In genomic region chr17:5437721-5438317, GRCh38 we compare ENCODE assay signal across 8 cellular contexts. TPM values are rescaled to one million over a fixed set of nuclear protein-coding genes. Genes with fewer than 3 reads are reported as not detected.
DNase-seq lines count a peak whose midpoint lies in the region; ATAC-seq, FAIRE-seq and TF ChIP-seq lines count a peak whose summit lies in the region.

No MANE protein-coding gene starts in this region.

- no peaks in the 10 kb centered on the region for H3K27me3 ChIP-seq in mucosa of stomach (ENCODE audit: control insufficient read depth, insufficient read depth, low read length)

- H3K4me1 Mint-ChIP-seq in central memory CD8-positive, alpha-beta T cell, result peaks cover 16% of the 10 kb centered on the region

- H3K36me3 Mint-ChIP-seq in central memory CD8-positive, alpha-beta T cell (ENCODE audit: insufficient read depth), result peaks cover 41% of the 10 kb centered on the region

- H3K36me3 ChIP-seq in KOPT-K1 (ENCODE audit: insufficient read depth, low read length) (peaks cover 80% of the 10 kb centered on the region), mucosa of stomach (ENCODE audit: control insufficient read depth, insufficient read depth, low read length) (peaks cover 18% of the 10 kb centered on the region)

- no peak for TF ChIP-seq CTCF in AG09309 (IDR thresholded peaks at IDR 0.05; ENCODE audit: control insufficient read depth, insufficient read depth, low read depth, low read length, missing control alignments)

- no peaks in the 10 kb centered on the region for H3K9me3 ChIP-seq in KOPT-K1 (ENCODE audit: insufficient read depth, low read length, poor library complexity, severe bottlenecking)
- H3K9me3 ChIP-seq in mucosa of stomach (ENCODE audit: control insufficient read depth, low read length), result no peaks in the 10 kb centered on the region

- ATAC-seq in central memory CD8-positive, alpha-beta T cell (replicated peaks; ENCODE audit: extremely low read depth, poor library complexity, severe bottlenecking), result no peak
- no peak for ATAC-seq in HG02870 (IDR thresholded peaks at IDR 0.05; ENCODE audit: unreplicated experiment)
- no peak for ATAC-seq in left colon

- H3K27ac ChIP-seq in KOPT-K1 (ENCODE audit: low read depth, low read length, poor library complexity, severe bottlenecking), result peak overlapping the region; percentile 84

- H3K4me1 ChIP-seq in mucosa of stomach (ENCODE audit: control insufficient read depth, insufficient read depth, low read length), result peaks cover 12% of the 10 kb centered on the region

- no peaks in the 10 kb centered on the region for H3K27me3 Mint-ChIP-seq in central memory CD8-positive, alpha-beta T cell

- H3K4me3 ChIP-seq in AG09309 (ENCODE audit: control insufficient read depth, low read depth, low read length) (peak overlapping the region; percentile 71), mucosa of stomach (ENCODE audit: low read length) (no peak overlapping the region)

- TF ChIP-seq POLR2A in GM12892 (IDR thresholded peaks at IDR 0.05; ENCODE audit: low read depth, low read length), result no peak

- FAIRE-seq in GM12892 (lab: Jason Lieb, UNC), result no peak

- DNase-seq in AG09309 (ENCODE audit: low read depth), result no peak
- DNase-seq in central memory CD8-positive, alpha-beta T cell (ENCODE audit: low spot score in 2 of 2), result no peak
- DNase-seq in DMS 273 treated with DMSO at 0.1 percent for 48 hours (lab: John Stamatoyannopoulos, UW), result no peak
- DNase-seq in GM12892 (ENCODE audit: insufficient read length), result no peak
- DNase-seq in left colon, result no peak

- H3K4me3 Mint-ChIP-seq in central memory CD8-positive, alpha-beta T cell, result peak overlapping the region; percentile 76

- no peaks in the 10 kb centered on the region for H3K9me3 Mint-ChIP-seq in central memory CD8-positive, alpha-beta T cell

- peak overlapping the region; percentile 65 for H3K9ac ChIP-seq in mucosa of stomach (ENCODE audit: low read length)

- H3K27ac Mint-ChIP-seq in central memory CD8-positive, alpha-beta T cell (ENCODE audit: low read depth), result peak overlapping the region; percentile 81

- intact Hi-C loops in left colon (cut with DNase I, micrococcal nuclease), result no loop called here

RNA-seq across cellular contexts. Expression of gene C1QBP, which starts 1.1 kb away (rescaled TPM):
- polyA plus RNA-seq in GM12892 (2012; ENCODE audit: missing spikeins), result 456 TPM
- 100 to 1,000 TPM in 1 of 2 donors, 10 to 100 TPM in 1; 98.9 to 134 TPM for total RNA-seq in left colon

RNA-seq across cellular contexts. Expression of gene RPAIN, which starts 17.8 kb away (rescaled TPM):
- 54.1 TPM for polyA plus RNA-seq in GM12892 (2012; ENCODE audit: missing spikeins)
- total RNA-seq in left colon, result 10 to 100 TPM; 26.7 to 27.3 TPM

RNA-seq across cellular contexts. Expression of gene NUP88, which starts 18.4 kb away (rescaled TPM):
- 110 TPM for polyA plus RNA-seq in GM12892 (2012; ENCODE audit: missing spikeins)
- total RNA-seq in left colon, result 10 to 100 TPM; 45.3 to 55.5 TPM

RNA-seq across cellular contexts. Expression of gene DHX33, which starts 31.0 kb away (rescaled TPM):
- polyA plus RNA-seq in GM12892 (2012; ENCODE audit: missing spikeins), result 13.2 TPM
- 10 to 100 TPM in 1 of 2 donors, 1 to 10 TPM in 1; 9.2 to 14.5 TPM for total RNA-seq in left colon

RNA-seq across cellular contexts. Expression of gene DERL2, which starts 48.2 kb away (rescaled TPM):
- 42.1 TPM for polyA plus RNA-seq in GM12892 (2012; ENCODE audit: missing spikeins)
- total RNA-seq in left colon, result 10 to 100 TPM; 40.8 to 57.3 TPM
